ENCODE assay signal across 16 cellular contexts in genomic region chr12:110885152-110885840, GRCh38. TPM values are rescaled to one million over a fixed set of nuclear protein-coding genes. Genes with fewer than 3 reads are reported as not detected.
"Had no signal": no experiment of that assay in that cellular context is flagged by ENCODE, and none has a peak within 500 bp of the region (broad histone marks: within the 10 kb centered on the region; RNA-seq: fewer than 3 reads in every experiment).

No MANE protein-coding gene starts in this region.

- H3K27ac Mint-ChIP-seq: activated naive CD4-positive, alpha-beta T cell treated with anti-CD3 and anti-CD28 coated beads, Interleukin-2, amount 50 U/mL, for 72 hours had no signal

- H3K9me3 ChIP-seq: body of pancreas, ovary had no signal

- DNase-seq: activated CD4-positive, alpha-beta T cell treated with anti-CD3 and anti-CD28 coated beads, Interleukin-2, amount 50 U/mL, for 1 hour; activated CD4-positive, CD25-positive, alpha-beta regulatory T cell; activated effector memory CD4-positive, alpha-beta T cell treated with Interleukin-2 at 50 U/mL for 16 hours; amniotic stem cell; body of pancreas; effector memory CD4-positive, alpha-beta T cell; erythroblast; left cardiac atrium; ovary; T-helper 2 cell had no signal

- ATAC-seq: activated naive CD4-positive, alpha-beta T cell treated with anti-CD3 and anti-CD28 coated beads, Interleukin-2, amount 50 U/mL, for 72 hours; body of pancreas; left cardiac atrium had no signal

- H3K4me1 ChIP-seq: body of pancreas had no signal

- H3K4me3 ChIP-seq: body of pancreas, ovary, skin epidermis had no signal

- H3K36me3 ChIP-seq: ovary had no signal

- H3K27me3 ChIP-seq: body of pancreas, ovary had no signal

- FAIRE-seq: TTC549 had no signal

- H3K36me3 Mint-ChIP-seq: activated naive CD4-positive, alpha-beta T cell treated with anti-CD3 and anti-CD28 coated beads, Interleukin-2, amount 50 U/mL, for 72 hours had no signal

- H3K27ac ChIP-seq: body of pancreas, ovary, skin epidermis had no signal

RNA-seq across cellular contexts. Expression of gene MYL2, which starts 35.1 kb away (rescaled TPM):
- total RNA-seq: activated CD8-positive, alpha-beta memory T cell treated with anti-CD3 and anti-CD28 coated beads for 36 hours; activated naive CD4-positive, alpha-beta T cell treated with anti-CD3 and anti-CD28 coated beads, Interleukin-2, amount 50 U/mL, for 72 hours; body of pancreas had no signal
- polyA plus RNA-seq: neural cell, urinary bladder had no signal

RNA-seq across cellular contexts. Expression of gene CCDC63, which starts 38.5 kb away (rescaled TPM):
- total RNA-seq: activated CD8-positive, alpha-beta memory T cell treated with anti-CD3 and anti-CD28 coated beads for 36 hours; activated naive CD4-positive, alpha-beta T cell treated with anti-CD3 and anti-CD28 coated beads, Interleukin-2, amount 50 U/mL, for 72 hours; body of pancreas; left cardiac atrium; ovary; urinary bladder had no signal
- polyA plus RNA-seq: neural cell, ovary, urinary bladder had no signal
